17 cellular contexts compared by ENCODE assay signal in genomic region chr7:74194686-74195085, GRCh38. TPM values are rescaled to one million over a fixed set of nuclear protein-coding genes. Genes with fewer than 3 reads are reported as not detected.
DNase-seq lines count a peak whose midpoint lies in the region; ATAC-seq, FAIRE-seq and TF ChIP-seq lines count a peak whose summit lies in the region.
"Had no signal": no experiment of that assay in that cellular context is flagged by ENCODE, and none has a peak within 500 bp of the region (broad histone marks: within the 10 kb centered on the region; RNA-seq: fewer than 3 reads in every experiment).

No MANE protein-coding gene starts in this region.

- H3K27ac ChIP-seq in CD4-positive, alpha-beta T cell (ENCODE audit: low read depth, low read length): no peak overlapping the region
- H3K27ac ChIP-seq in astrocyte (ENCODE audit: low read depth, low read length): peak overlapping the region; percentile 60
- H3K27ac ChIP-seq: brain microvascular endothelial cell, gastroesophageal sphincter, sigmoid colon, WERI-Rb-1 had no signal

- H2AFZ ChIP-seq in astrocyte (ENCODE audit: low read depth, low read length): no peak overlapping the region

- no peaks in the 10 kb centered on the region for H3K9me3 ChIP-seq in CD4-positive, alpha-beta T cell (ENCODE audit: control insufficient read depth, low read length)
- H3K9me3 ChIP-seq in astrocyte (ENCODE audit: insufficient read depth, low read depth, low read length): no peaks in the 10 kb centered on the region
- H3K9me3 ChIP-seq: Caco-2, gastroesophageal sphincter, sigmoid colon had no signal

- H4K20me1 ChIP-seq in astrocyte (ENCODE audit: insufficient read depth, low read length): peaks cover 60% of the 10 kb centered on the region

- H3K4me1 Mint-ChIP-seq in CD4-positive, alpha-beta T cell (ENCODE audit: low read depth): peaks cover 4% of the 10 kb centered on the region
- peaks cover 4% of the 10 kb centered on the region for H3K4me1 Mint-ChIP-seq in astrocyte (ENCODE audit: low read depth, unreplicated experiment)
- peaks cover 30 to 37% of the 10 kb centered on the region in 2 donors for H3K4me1 Mint-ChIP-seq in natural killer cell
- peaks cover 3% of the 10 kb centered on the region for H3K4me1 Mint-ChIP-seq in osteocyte (ENCODE audit: unreplicated experiment)

- POLR2A ChIA-PET in CD4-positive, alpha-beta T cell (lab: Charles Lee): no interaction called here

- CTCF ChIA-PET in CD4-positive, alpha-beta T cell (lab: Charles Lee): no interaction called here

- H3K9ac ChIP-seq in astrocyte (ENCODE audit: low read length): peak overlapping the region; percentile 31

- no peak for FAIRE-seq in GM12891 (lab: Jason Lieb, UNC)
- FAIRE-seq in astrocyte (lab: Jason Lieb, UNC): no peak

- peaks cover 14% of the 10 kb centered on the region for H3K4me1 ChIP-seq in astrocyte (ENCODE audit: insufficient read depth, low read length)
- H3K4me1 ChIP-seq: Caco-2, gastroesophageal sphincter, sigmoid colon had no signal

- no peak for TF ChIP-seq CTCF in CD4-positive, alpha-beta T cell (IDR thresholded peaks at IDR 0.05)
- TF ChIP-seq CTCF in astrocyte (IDR thresholded peaks at IDR 0.05; ENCODE audit: insufficient read depth, low read depth, low read length) (no peak), natural killer cell (IDR thresholded peaks at IDR 0.05) (no peak), osteocyte (IDR thresholded peaks at IDR 0.05) (no peak)

- H3K36me3 Mint-ChIP-seq in CD4-positive, alpha-beta T cell (ENCODE audit: low read depth): peaks cover 81% of the 10 kb centered on the region
- peaks cover 27% of the 10 kb centered on the region for H3K36me3 Mint-ChIP-seq in astrocyte (ENCODE audit: low read depth, unreplicated experiment)
- peaks cover 13% of the 10 kb centered on the region for H3K36me3 Mint-ChIP-seq in natural killer cell
- peaks cover 34% of the 10 kb centered on the region for H3K36me3 Mint-ChIP-seq in osteocyte (ENCODE audit: unreplicated experiment)

- H3K4me3 ChIP-seq in astrocyte (ENCODE audit: insufficient read depth, low read depth, low read length): no peak overlapping the region
- H3K4me3 ChIP-seq: gastroesophageal sphincter, sigmoid colon had no signal

- H3K79me2 ChIP-seq in astrocyte (ENCODE audit: insufficient read depth, low read length): peaks cover 38% of the 10 kb centered on the region

- peak overlapping the region; percentile 65 for H3K27ac Mint-ChIP-seq in CD4-positive, alpha-beta T cell
- H3K27ac Mint-ChIP-seq in astrocyte (ENCODE audit: unreplicated experiment) (no peak overlapping the region), natural killer cell (peak overlapping the region; percentile 88 to 91), osteocyte (ENCODE audit: unreplicated experiment) (no peak overlapping the region)

- TF ChIP-seq POLR2A in GM12891 (IDR thresholded peaks at IDR 0.05; ENCODE audit: low read depth, low read length): peak; percentile 52; the same call in 1 of the 2 replicates

- intact Hi-C loops in CD4-positive, alpha-beta T cell (cut with DNase I, micrococcal nuclease): no loop called here
- intact Hi-C loops in natural killer cell (cut with micrococcal nuclease): no loop called here

- DNase-seq in CD4-positive, alpha-beta T cell: no peak
- no peak for DNase-seq in GM12891 (ENCODE audit: insufficient read length, low spot score)
- DNase-seq in astrocyte (ENCODE audit: low read depth): no peak
- no peak for DNase-seq in natural killer cell
- DNase-seq in activated CD4-positive, CD25-positive, alpha-beta regulatory T cell (lab: John Stamatoyannopoulos, UW): no peak
- DNase-seq in NCI-H1092 (lab: John Stamatoyannopoulos, UW): no peak
- no peak for DNase-seq in osteocyte (ENCODE audit: extremely low spot score, unreplicated experiment)
- DNase-seq: activated gamma-delta T cell, brain microvascular endothelial cell, Caco-2, HCEC 1CT, NCI-H2081, NCI-H524, sigmoid colon, T-helper 1 cell, WERI-Rb-1 had no signal

- no peaks in the 10 kb centered on the region for H3K27me3 Mint-ChIP-seq in CD4-positive, alpha-beta T cell
- H3K27me3 Mint-ChIP-seq in astrocyte (ENCODE audit: low read depth, unreplicated experiment) (no peaks in the 10 kb centered on the region), natural killer cell (ENCODE audit: low read depth in 2 of 2) (no peaks in the 10 kb centered on the region), osteocyte (ENCODE audit: unreplicated experiment) (no peaks in the 10 kb centered on the region)

- H3K27me3 ChIP-seq in CD4-positive, alpha-beta T cell (ENCODE audit: control insufficient read depth, insufficient read depth, low read length): no peaks in the 10 kb centered on the region
- H3K27me3 ChIP-seq in astrocyte (ENCODE audit: insufficient read depth, low read length): no peaks in the 10 kb centered on the region
- H3K27me3 ChIP-seq: brain microvascular endothelial cell, gastroesophageal sphincter, sigmoid colon had no signal

- no peak for ATAC-seq in CD4-positive, alpha-beta T cell (ENCODE audit: poor library complexity)
- ATAC-seq in natural killer cell: no peak
- ATAC-seq: gastroesophageal sphincter had no signal

- peaks cover 49% of the 10 kb centered on the region for H3K36me3 ChIP-seq in astrocyte (ENCODE audit: insufficient read depth, low read length)

- H3K9me3 Mint-ChIP-seq in CD4-positive, alpha-beta T cell: no peaks in the 10 kb centered on the region
- H3K9me3 Mint-ChIP-seq in astrocyte (ENCODE audit: unreplicated experiment) (no peaks in the 10 kb centered on the region), natural killer cell (no peaks in the 10 kb centered on the region), osteocyte (ENCODE audit: unreplicated experiment) (no peaks in the 10 kb centered on the region)

- peak overlapping the region; percentile 18 for H3K4me2 ChIP-seq in astrocyte (ENCODE audit: low read length)

- no peak overlapping the region for H3K4me3 Mint-ChIP-seq in CD4-positive, alpha-beta T cell
- no peak overlapping the region for H3K4me3 Mint-ChIP-seq in astrocyte (ENCODE audit: unreplicated experiment)
- H3K4me3 Mint-ChIP-seq in natural killer cell: peak overlapping the region; percentile 86
- no peak overlapping the region for H3K4me3 Mint-ChIP-seq in osteocyte (ENCODE audit: unreplicated experiment)

TF ChIP-seq in GM12891, 5 proteins besides CTCF, POLR2A, EP300 and RAD21:
- TF ChIP-seq SPI1 (IDR thresholded peaks at IDR 0.05; ENCODE audit: low read depth, low read length): no peak
- TF ChIP-seq POLR2AphosphoS5 (IDR thresholded peaks at IDR 0.05; ENCODE audit: low read depth, low read length): peak; percentile 43

RNA-seq across cellular contexts. Expression of gene LAT2, which starts 15.1 kb away (rescaled TPM):
- total RNA-seq in CD4-positive, alpha-beta T cell: 1 to 10 TPM; 1.7 to 2.4 TPM
- 152 TPM for polyA plus RNA-seq in GM12891 (2012; ENCODE audit: low read depth, missing spikeins)
- total RNA-seq in astrocyte (1.5 and 2.0 TPM in 2 replicates), natural killer cell (100 to 1,000 TPM; 124 to 163 (median 145) TPM), osteocyte (0.52 and 0.67 TPM in 2 replicates)

RNA-seq across cellular contexts. Expression of gene EIF4H, which starts 20.5 kb away (rescaled TPM):
- 100 to 1,000 TPM; 311 to 316 TPM for total RNA-seq in CD4-positive, alpha-beta T cell
- polyA plus RNA-seq in GM12891 (2012; ENCODE audit: low read depth, missing spikeins): 285 TPM
- total RNA-seq in astrocyte (323 and 361 TPM in 2 replicates), natural killer cell (100 to 1,000 TPM; 286 to 294 (median 294) TPM), osteocyte (205 and 208 TPM in 2 replicates)

RNA-seq across cellular contexts. Expression of gene RFC2, which starts 59.5 kb away (rescaled TPM):
- 1 to 10 TPM; 8.5 to 9.6 TPM for total RNA-seq in CD4-positive, alpha-beta T cell
- 41.1 TPM for polyA plus RNA-seq in GM12891 (2012; ENCODE audit: low read depth, missing spikeins)
- 10.3 and 12.3 TPM in 2 replicates for total RNA-seq in astrocyte
- 10 to 100 TPM; 16.9 to 26.5 (median 20.5) TPM for total RNA-seq in natural killer cell
- total RNA-seq in osteocyte: 13.5 and 13.8 TPM in 2 replicates

Comparison
In these comparisons a context has a peak if more than half of its experiments do, and no peak if none do; other contexts are left out.
1. H3K27ac Mint-ChIP-seq: peak in CD4-positive, alpha-beta T cell (single experiment) and natural killer cell (2 of 2); none in astrocyte (single experiment) and osteocyte (single experiment).
2. RNA of gene LAT2, which starts 15.1 kb away (total RNA-seq): 124 to 163 TPM in natural killer cell; 1.7 to 2.4 TPM in CD4-positive, alpha-beta T cell, 1.5 to 2.0 TPM in astrocyte and 0.52 to 0.67 TPM in osteocyte; every median in the first group is over 10 times any median in the second.